In genomic region chr1:61807606-61808005, GRCh38 we compare ENCODE assay signal across 20 cellular contexts.
"Had no signal": no experiment of that assay in that cellular context is flagged by ENCODE, and none has a peak within 500 bp of the region (broad histone marks: within the 10 kb centered on the region; RNA-seq: fewer than 3 reads in every experiment).

No MANE protein-coding gene starts in this region.

- H3K4me3 ChIP-seq: gastrocnemius medialis, heart right ventricle, mucosa of descending colon, psoas muscle, right lobe of liver, testis, tibial nerve, upper lobe of right lung, vagina had no signal

- H3K36me3 ChIP-seq: neutrophil, upper lobe of right lung had no signal

- H3K4me1 Mint-ChIP-seq: naive thymus-derived CD8-positive, alpha-beta T cell; stimulated activated effector memory CD8-positive, alpha-beta T cell treated with anti-CD3 and anti-CD28 coated beads, Interleukin-12 subunit alpha, Interleukin-12 subunit beta, amount 100 ng/mL, for 72 hours had no signal

- H3K4me1 ChIP-seq: gastrocnemius medialis, heart right ventricle, psoas muscle, right lobe of liver, testis, tibial nerve, upper lobe of right lung, vagina had no signal

- DNase-seq: effector memory CD4-positive, alpha-beta T cell; gastrocnemius medialis; heart right ventricle; hypothalamus; kidney glomerular epithelial cell; mammary epithelial cell; mucosa of descending colon; naive thymus-derived CD8-positive, alpha-beta T cell; psoas muscle; retina; right lobe of liver; stimulated activated CD4-positive, alpha-beta T cell treated with anti-CD3 and anti-CD28 coated beads, Interleukin-4, amount 100 ng/mL, for 1 hour; stimulated activated CD8-positive, alpha-beta memory T cell treated with anti-CD3 and anti-CD28 coated beads, Interleukin-4, amount 100 ng/mL, for 48 hours; testis; upper lobe of right lung had no signal

- H3K27ac Mint-ChIP-seq: naive thymus-derived CD8-positive, alpha-beta T cell; stimulated activated effector memory CD8-positive, alpha-beta T cell treated with anti-CD3 and anti-CD28 coated beads, Interleukin-12 subunit alpha, Interleukin-12 subunit beta, amount 100 ng/mL, for 72 hours; stimulated activated naive CD8-positive, alpha-beta T cell treated with anti-CD3 and anti-CD28 coated beads, Interleukin-15, Interleukin-2, amounts not matched to agents 100 ng/mL and 50 ng/mL, for 24 hours had no signal

- H3K27me3 Mint-ChIP-seq: naive thymus-derived CD8-positive, alpha-beta T cell; stimulated activated naive CD8-positive, alpha-beta T cell treated with anti-CD3 and anti-CD28 coated beads, Interleukin-15, Interleukin-2, amounts not matched to agents 100 ng/mL and 50 ng/mL, for 24 hours had no signal

- H3K4me3 Mint-ChIP-seq: naive thymus-derived CD8-positive, alpha-beta T cell; stimulated activated effector memory CD8-positive, alpha-beta T cell treated with anti-CD3 and anti-CD28 coated beads, Interleukin-12 subunit alpha, Interleukin-12 subunit beta, amount 100 ng/mL, for 72 hours; stimulated activated naive CD8-positive, alpha-beta T cell treated with anti-CD3 and anti-CD28 coated beads, Interleukin-15, Interleukin-2, amounts not matched to agents 100 ng/mL and 50 ng/mL, for 24 hours had no signal

- H3K9me3 ChIP-seq: gastrocnemius medialis, heart right ventricle, mucosa of descending colon, neutrophil, psoas muscle, right lobe of liver, testis, tibial nerve, upper lobe of right lung, vagina had no signal

- H3K9me3 Mint-ChIP-seq: naive thymus-derived CD8-positive, alpha-beta T cell; stimulated activated effector memory CD8-positive, alpha-beta T cell treated with anti-CD3 and anti-CD28 coated beads, Interleukin-12 subunit alpha, Interleukin-12 subunit beta, amount 100 ng/mL, for 72 hours; stimulated activated naive CD8-positive, alpha-beta T cell treated with anti-CD3 and anti-CD28 coated beads, Interleukin-15, Interleukin-2, amounts not matched to agents 100 ng/mL and 50 ng/mL, for 24 hours had no signal

- H3K27ac ChIP-seq: gastrocnemius medialis, heart right ventricle, neutrophil, psoas muscle, right lobe of liver, testis, tibial nerve, upper lobe of right lung, vagina had no signal
